18 cellular contexts compared by ENCODE assay signal in genomic region chr2:65466551-65466950, GRCh38. TPM values are rescaled to one million over a fixed set of nuclear protein-coding genes. Genes with fewer than 3 reads are reported as not detected.
DNase-seq lines count a peak whose midpoint lies in the region; TF ChIP-seq lines count a peak whose summit lies in the region.
"Had no signal": no experiment of that assay in that cellular context is flagged by ENCODE, and none has a peak within 500 bp of the region (broad histone marks: within the 10 kb centered on the region; RNA-seq: fewer than 3 reads in every experiment).

No MANE protein-coding gene starts in this region.

- H3K27me3 Mint-ChIP-seq in nephron progenitor cell (ENCODE audit: low read depth, poor library complexity) = peaks cover 4% of the 10 kb centered on the region

- intact Hi-C loops in A673 (cut with micrococcal nuclease; ENCODE audit: unreplicated experiment) = loop anchor here (5.0 to 10.0 kb wide), 2 partner anchors 202 to 281 kb away; no protein-coding TSS in a partner anchor

- H3K9me3 ChIP-seq in A673 (ENCODE audit: low read depth, low read length, poor library complexity, severe bottlenecking) = no peaks in the 10 kb centered on the region

- DNase-seq in A673 (ENCODE audit: low spot score) (peak; percentile 78), nephron progenitor cell (no peak), KG1 (lab: John Stamatoyannopoulos, UW) (no peak), NCI-H2227 treated with DMSO at 0.1 percent for 48 hours (lab: John Stamatoyannopoulos, UW) (no peak)
- DNase-seq in Jurkat, Clone E6-1 (ENCODE audit: low read depth, low spot score) = peak; percentile 15
- DNase-seq in stimulated activated CD4-positive, alpha-beta T cell treated with anti-CD3 and anti-CD28 coated beads, Interleukin-1b, Interleukin-23, amount 100 ng/mL, for 48 hours = no peak
- DNase-seq: 8988T; C1 segment of cervical spinal cord; Calu3; CD4-positive, alpha-beta memory T cell; COR-L47; DMS53; DMS79 treated with DMSO at 0.1 percent for 48 hours; GF-D8; H9; HFFc6 had no signal

- no TSS peak for BruUV-seq in A673 (replicated peaks; lab: Mats Ljungman, UMichigan)

- H3K4me1 ChIP-seq in A673 (ENCODE audit: insufficient read depth, low read length, poor library complexity, severe bottlenecking) = peaks cover 31% of the 10 kb centered on the region
- H3K4me1 ChIP-seq: A549 had no signal

- CTCF ChIA-PET in A673 (lab: Charles Lee) = no interaction called here

- POLR2A ChIA-PET in A673 (lab: Charles Lee; ENCODE audit: low non-redundant PET) = no interaction called here

- no peak overlapping the region for H3K4me3 ChIP-seq in A673 (ENCODE audit: low read depth, low read length, poor library complexity, severe bottlenecking)
- no peak overlapping the region for H3K4me3 ChIP-seq in Jurkat, Clone E6-1 (ENCODE audit: low read length)
- H3K4me3 ChIP-seq: A549, GM23338 had no signal

- H3K9me3 Mint-ChIP-seq in nephron progenitor cell = peaks cover 5% of the 10 kb centered on the region
- H3K9me3 Mint-ChIP-seq: GM23338, H9, HFFc6 had no signal

- no peaks in the 10 kb centered on the region for H3K36me3 ChIP-seq in A673 (ENCODE audit: insufficient read depth, low read length, poor library complexity, severe bottlenecking)

- H3K27ac Mint-ChIP-seq in nephron progenitor cell = peak overlapping the region; percentile 96
- H3K27ac Mint-ChIP-seq: GM23338, H9, HFFc6 had no signal

- peaks cover 5% of the 10 kb centered on the region for H3K36me3 Mint-ChIP-seq in nephron progenitor cell (ENCODE audit: low read depth)
- H3K36me3 Mint-ChIP-seq: CD4-positive, alpha-beta memory T cell had no signal

- no peaks in the 10 kb centered on the region for H3K27me3 ChIP-seq in A673 (replicated peaks; ENCODE audit: insufficient read depth, low read depth, low read length, poor library complexity)

- H3K4me1 Mint-ChIP-seq in nephron progenitor cell = peaks cover 18% of the 10 kb centered on the region
- H3K4me1 Mint-ChIP-seq: GM23338, H9 had no signal

- no peak overlapping the region for H3K4me3 Mint-ChIP-seq in nephron progenitor cell
- H3K4me3 Mint-ChIP-seq: CD4-positive, alpha-beta memory T cell; GM23338; H9; HFFc6 had no signal

- no peak for TF ChIP-seq CTCF in A673 (conservative IDR thresholded peaks at IDR 0.05; ENCODE audit: low read depth, low read length)
- no peak for TF ChIP-seq CTCF in nephron progenitor cell (IDR thresholded peaks at IDR 0.05)

- H3K27ac ChIP-seq in A673 (ENCODE audit: low read depth, low read length, poor library complexity, severe bottlenecking) = peak overlapping the region; percentile 71
- H3K27ac ChIP-seq: A549 had no signal

RNA-seq across cellular contexts. Expression of gene SPRED2, which starts 34.2 kb away (rescaled TPM):
- 79.4 and 81.0 TPM in 2 replicates for total RNA-seq in A673 (2021)
- polyA plus RNA-seq in Jurkat, Clone E6-1 (2012; ENCODE audit: insufficient read depth, insufficient read length) = 18.3 TPM

Comparison
In these comparisons a context has a peak if more than half of its experiments do, and no peak if none do; other contexts are left out.
1. DNase-seq: peak in A673 (single experiment) and Jurkat, Clone E6-1 (single experiment); none in nephron progenitor cell (single experiment), stimulated activated CD4-positive, alpha-beta T cell treated with anti-CD3 and anti-CD28 coated beads, Interleukin-1b, Interleukin-23, amount 100 ng/mL, for 48 hours (single experiment), KG1 (single experiment) and NCI-H2227 treated with DMSO at 0.1 percent for 48 hours (single experiment).